In genomic region chr4:1503583-1504471, GRCh38 we compare ENCODE assay signal across 15 cellular contexts.
DNase-seq lines count a peak whose midpoint lies in the region; ATAC-seq and TF ChIP-seq lines count a peak whose summit lies in the region.
"Had no signal": no experiment of that assay in that cellular context is flagged by ENCODE, and none has a peak within 500 bp of the region (broad histone marks: within the 10 kb centered on the region; RNA-seq: fewer than 3 reads in every experiment).

No MANE protein-coding gene starts in this region.

- 80 to 91% methylated on average over 17 to 27 of the region's 37 CpGs for WGBS in upper lobe of left lung, 2 donors

- H3K4me1 ChIP-seq in right atrium auricular region (no peaks in the 10 kb centered on the region), lower lobe of right lung (no peaks in the 10 kb centered on the region), upper lobe of left lung (no peaks in the 10 kb centered on the region)
- H3K4me1 ChIP-seq: esophagus squamous epithelium, psoas muscle had no signal

- DNase-seq in cardiac septum (ENCODE audit: low spot score) (peak; percentile 55), right atrium auricular region (ENCODE audit: low spot score) (no peak), activated B cell treated with CpG ODN at 0.5 μM for 24 hours (peak; percentile 13), lower lobe of right lung (peak; percentile 36), upper lobe of left lung (peak; percentile 17 to 82), NCI-H446 treated with DMSO at 0.1 percent for 48 hours (lab: John Stamatoyannopoulos, UW) (no peak)
- DNase-seq: esophagus squamous epithelium; NCI-H1048; NCI-H82; stimulated activated CD4-positive, alpha-beta T cell treated with anti-CD3 and anti-CD28 coated beads, Interleukin-12 subunit alpha, Interleukin-12 subunit beta, amount 100 ng/mL, for 4 hours had no signal

- no peak for TF ChIP-seq POLR2A in upper lobe of left lung (IDR thresholded peaks at IDR 0.05)

- no peaks in the 10 kb centered on the region for H3K36me3 Mint-ChIP-seq in activated B cell treated with CpG ODN at 0.5 μM for 24 hours (ENCODE audit: low read depth)
- H3K36me3 Mint-ChIP-seq: IgD-negative memory B cell had no signal

- TF ChIP-seq CTCF in right atrium auricular region (IDR thresholded peaks at IDR 0.05), result no peak
- TF ChIP-seq CTCF in activated B cell treated with CpG ODN at 0.5 μM for 24 hours (IDR thresholded peaks at IDR 0.05), result no peak
- no peak for TF ChIP-seq CTCF in lower lobe of right lung (IDR thresholded peaks at IDR 0.05)
- TF ChIP-seq CTCF in upper lobe of left lung (IDR thresholded peaks at IDR 0.05), result no peak

- no peaks in the 10 kb centered on the region for H3K27me3 ChIP-seq in right atrium auricular region
- peaks cover 27% of the 10 kb centered on the region for H3K27me3 ChIP-seq in lower lobe of right lung (ENCODE audit: low read depth)
- H3K27me3 ChIP-seq in upper lobe of left lung, result peaks cover 0 to 3% (median 0%) of the 10 kb centered on the region in 4 donors

- H3K9me3 ChIP-seq in right atrium auricular region (no peaks in the 10 kb centered on the region), lower lobe of right lung (no peaks in the 10 kb centered on the region), upper lobe of left lung (no peaks in the 10 kb centered on the region)
- H3K9me3 ChIP-seq: esophagus squamous epithelium, psoas muscle had no signal

- H3K4me3 ChIP-seq in right atrium auricular region (no peak overlapping the region), lower lobe of right lung (no peak overlapping the region), upper lobe of left lung (no peak overlapping the region)
- H3K4me3 ChIP-seq: esophagus squamous epithelium, psoas muscle had no signal

- CTCF ChIA-PET in activated B cell treated with CpG ODN at 0.5 μM for 24 hours (lab: Charles Lee), result no interaction called here

- no peak overlapping the region for H3K27ac Mint-ChIP-seq in activated B cell treated with CpG ODN at 0.5 μM for 24 hours
- H3K27ac Mint-ChIP-seq: IgD-negative memory B cell; stimulated activated naive CD8-positive, alpha-beta T cell treated with anti-CD3 and anti-CD28 coated beads, Interleukin-15, Interleukin-2, amounts not matched to agents 100 ng/mL and 50 ng/mL, for 24 hours had no signal

- H3K4me3 Mint-ChIP-seq in activated B cell treated with CpG ODN at 0.5 μM for 24 hours, result no peak overlapping the region
- H3K4me3 Mint-ChIP-seq: IgD-negative memory B cell; stimulated activated naive CD8-positive, alpha-beta T cell treated with anti-CD3 and anti-CD28 coated beads, Interleukin-15, Interleukin-2, amounts not matched to agents 100 ng/mL and 50 ng/mL, for 24 hours had no signal

- H3K9me3 Mint-ChIP-seq in activated B cell treated with CpG ODN at 0.5 μM for 24 hours, result no peaks in the 10 kb centered on the region
- H3K9me3 Mint-ChIP-seq: stimulated activated naive CD8-positive, alpha-beta T cell treated with anti-CD3 and anti-CD28 coated beads, Interleukin-15, Interleukin-2, amounts not matched to agents 100 ng/mL and 50 ng/mL, for 24 hours had no signal

- no peak for TF ChIP-seq EP300 in upper lobe of left lung (IDR thresholded peaks at IDR 0.05)

- no peaks in the 10 kb centered on the region for H3K4me1 Mint-ChIP-seq in activated B cell treated with CpG ODN at 0.5 μM for 24 hours
- H3K4me1 Mint-ChIP-seq: IgD-negative memory B cell had no signal

- POLR2A ChIA-PET in activated B cell treated with CpG ODN at 0.5 μM for 24 hours (lab: Charles Lee), result no interaction called here

- H3K27me3 Mint-ChIP-seq in activated B cell treated with CpG ODN at 0.5 μM for 24 hours, result peaks cover 2% of the 10 kb centered on the region
- H3K27me3 Mint-ChIP-seq: stimulated activated naive CD8-positive, alpha-beta T cell treated with anti-CD3 and anti-CD28 coated beads, Interleukin-15, Interleukin-2, amounts not matched to agents 100 ng/mL and 50 ng/mL, for 24 hours had no signal

- H3K36me3 ChIP-seq in right atrium auricular region, result no peaks in the 10 kb centered on the region
- H3K36me3 ChIP-seq in lower lobe of right lung, result no peaks in the 10 kb centered on the region
- H3K36me3 ChIP-seq in upper lobe of left lung, result no peaks in the 10 kb centered on the region
- H3K36me3 ChIP-seq: esophagus squamous epithelium had no signal

- no peak for ATAC-seq in activated B cell treated with CpG ODN at 0.5 μM for 24 hours (ENCODE audit: low read depth)
- no peak for ATAC-seq in lower lobe of right lung
- ATAC-seq in upper lobe of left lung (ENCODE audit: low FRiP score in 2 of 2), result no peak
- ATAC-seq in HG03039 (IDR thresholded peaks at IDR 0.05; ENCODE audit: unreplicated experiment), result no peak
- no peak for ATAC-seq in GM21447 (IDR thresholded peaks at IDR 0.05; ENCODE audit: unreplicated experiment)
- ATAC-seq: psoas muscle had no signal

- H3K27ac ChIP-seq in right atrium auricular region (no peak overlapping the region), lower lobe of right lung (no peak overlapping the region), upper lobe of left lung (no peak overlapping the region)
- H3K27ac ChIP-seq: esophagus squamous epithelium, psoas muscle had no signal

- intact Hi-C loops in cardiac septum (cut with DNase I) (no loop called here), activated B cell treated with CpG ODN at 0.5 μM for 24 hours (cut with micrococcal nuclease) (no loop called here), lower lobe of right lung (cut with DNase I) (no loop called here)

Comparison
In these comparisons a context has a peak if more than half of its experiments do, and no peak if none do; other contexts are left out.
1. DNase-seq: peak in cardiac septum (single experiment), activated B cell treated with CpG ODN at 0.5 μM for 24 hours (single experiment), lower lobe of right lung (single experiment) and upper lobe of left lung (2 of 2); none in right atrium auricular region (single experiment) and NCI-H446 treated with DMSO at 0.1 percent for 48 hours (single experiment).